Comparison of ENCODE assay signal across 1 cellular context in genomic region chr6:49636368-49637332, GRCh38.
TF ChIP-seq lines count a peak whose summit lies in the region.

RHAG (minus strand) TSS chr6:49636839; CDS start chr6:49636812, 27 bp downstream.

TF ChIP-seq in K562, 482 proteins besides CTCF, POLR2A, EP300 and RAD21 (continued from another document and continues in another):
- TF ChIP-seq NRF1 (conservative IDR thresholded peaks at IDR 0.05 in 1 of 2, IDR thresholded peaks at IDR 0.05 in 1 of 2) (no peak; a peak in 1 of 4 replicates), TARDBP (IDR thresholded peaks at IDR 0.05) (0 out of 2 replicates have a peak, but pooled peaks have one; percentile 53), SREBF2 (CRISPR knock-in tag; IDR thresholded peaks at IDR 0.05) (no peak), ZC3H11A (IDR thresholded peaks at IDR 0.05; ENCODE audit: low read depth, low read length) (no peak), SETDB1 (IDR thresholded peaks at IDR 0.05; ENCODE audit: low read length) (no peak), TBL1XR1 (IDR thresholded peaks at IDR 0.05; ENCODE audit: low read length in 2 of 2) (peak; percentile 86 to 94; a peak in 3 of 4 replicates), MEF2D (tag; conservative IDR thresholded peaks at IDR 0.05; ENCODE audit: low read depth) (no peak), CHAMP1 (IDR thresholded peaks at IDR 0.05) (0 out of 2 replicates have a peak, but pooled peaks have one; percentile 26), MCM7 (IDR thresholded peaks at IDR 0.05) (no peak), ZNF707 (CRISPR knock-in tag; conservative IDR thresholded peaks at IDR 0.05) (no peak), SRF (CRISPR knock-in tag; IDR thresholded peaks at IDR 0.05) (no peak; a peak in 1 of 4 replicates), NR2C1 (IDR thresholded peaks at IDR 0.05) (no peak), NR2C1 (tag; IDR thresholded peaks at IDR 0.05) (peak; percentile 31; the same call in 1 of the 2 replicates), PHF8 (IDR thresholded peaks at IDR 0.05; ENCODE audit: borderline replicate concordance, low read length) (peak; percentile 49; the same call in 1 of the 2 replicates), ZNF584 (CRISPR knock-in tag; IDR thresholded peaks at IDR 0.05; ENCODE audit: low read depth) (0 out of 2 replicates have a peak, but pooled peaks have one; percentile 46), MLX (CRISPR knock-in tag; conservative IDR thresholded peaks at IDR 0.05) (no peak), BRD9 (IDR thresholded peaks at IDR 0.05; ENCODE audit: low read depth, partially characterized antibody) (peak; percentile 94), UBTF (IDR thresholded peaks at IDR 0.05; ENCODE audit: borderline replicate concordance in 1 of 2, low read depth in 2 of 2, low read length in 2 of 2) (peak in 1 of 2 experiments; percentile 36; a peak in 1 of 4 replicates), JUND (IDR thresholded peaks at IDR 0.05; ENCODE audit: borderline replicate concordance, low read depth, low read length) (peak; percentile 88), JUND (tag; IDR thresholded peaks at IDR 0.05; ENCODE audit: borderline replicate concordance, low read depth, low read length) (peak; percentile 88; the same call in 2 of the 3 replicates), HLTF (IDR thresholded peaks at IDR 0.05) (0 out of 2 replicates have a peak, but pooled peaks have one; percentile 76), THAP12 (CRISPR knock-in tag; IDR thresholded peaks at IDR 0.05) (no peak), TAF9B (IDR thresholded peaks at IDR 0.05; ENCODE audit: partially characterized antibody) (peak; percentile 85), E2F1 (CRISPR knock-in tag; IDR thresholded peaks at IDR 0.05) (peak; percentile 60; the same call in 1 of the 2 replicates), MYBL2 (IDR thresholded peaks at IDR 0.05; ENCODE audit: low read depth) (no peak), MYBL2 (CRISPR knock-in tag; IDR thresholded peaks at IDR 0.05; ENCODE audit: borderline replicate concordance) (no peak), CXXC5 (CRISPR knock-in tag; IDR thresholded peaks at IDR 0.05) (peak; percentile 54), CEBPZ (IDR thresholded peaks at IDR 0.05; ENCODE audit: borderline replicate concordance, low read depth, low read length) (no peak), MTA2 (IDR thresholded peaks at IDR 0.05; ENCODE audit: low read depth) (peak; percentile 72), ZBTB33 (CRISPR knock-in tag; IDR thresholded peaks at IDR 0.05) (no peak), MTA3 (IDR thresholded peaks at IDR 0.05; ENCODE audit: borderline replicate concordance) (peak; percentile 88), RFX7 (CRISPR knock-in tag; IDR thresholded peaks at IDR 0.05) (no peak), RFX5 (IDR thresholded peaks at IDR 0.05; ENCODE audit: low read depth, low read length) (no peak), POLR2AphosphoS2 (IDR thresholded peaks at IDR 0.05; ENCODE audit: low read length) (peak; percentile 94; the same call in 1 of the 2 replicates), XRCC3 (IDR thresholded peaks at IDR 0.05) (no peak), IRF9 (tag; IDR thresholded peaks at IDR 0.05) (no peak), LARP7 (IDR thresholded peaks at IDR 0.05) (peak; percentile 12; the same call in 1 of the 2 replicates), SMARCC2 (IDR thresholded peaks at IDR 0.05; ENCODE audit: low read depth) (peak; percentile 47; the same call in 1 of the 2 replicates), MAX (CRISPR knock-in tag; IDR thresholded peaks at IDR 0.05) (no peak; the same call in 1 of the 2 replicates), TSC22D4 (tag; IDR thresholded peaks at IDR 0.05) (no peak), MLLT1 (IDR thresholded peaks at IDR 0.05) (peak; percentile 95 to 97), ZNF263 (CRISPR knock-in tag; IDR thresholded peaks at IDR 0.05; ENCODE audit: borderline replicate concordance) (no peak), ZNF668 (CRISPR knock-in tag; IDR thresholded peaks at IDR 0.05) (0 out of 2 replicates have a peak, but pooled peaks have one; percentile 38), RAD51 (IDR thresholded peaks at IDR 0.05; ENCODE audit: borderline replicate concordance, low read depth) (0 out of 2 replicates have a peak, but pooled peaks have one; percentile 16), ID3 (CRISPR knock-in tag; IDR thresholded peaks at IDR 0.05) (no peak), ID3 (tag; IDR thresholded peaks at IDR 0.05) (0 out of 2 replicates have a peak, but pooled peaks have one; percentile 45), MAZ (CRISPR knock-in tag; conservative IDR thresholded peaks at IDR 0.05 in 1 of 2, IDR thresholded peaks at IDR 0.05 in 1 of 2) (peak in 1 of 2 experiments; percentile 61; a peak in 2 of 4 replicates), ZNF239 (CRISPR knock-in tag; IDR thresholded peaks at IDR 0.05) (no peak)
